ENCODE assay signal across 8 cellular contexts in genomic region chr22:21001601-21002325, GRCh38. TPM values are rescaled to one million over a fixed set of nuclear protein-coding genes. Genes with fewer than 3 reads are reported as not detected.
DNase-seq lines count a peak whose midpoint lies in the region; ATAC-seq, FAIRE-seq and TF ChIP-seq lines count a peak whose summit lies in the region.

THAP7 (minus strand) TSS chr22:21002118; CDS start chr22:21001911, 207 bp downstream.

- H3K36me3 ChIP-seq in parathyroid adenoma (ENCODE audit: control insufficient read depth, insufficient read depth, low read length) (no peaks in the 10 kb centered on the region), tibial artery (peaks cover 0 to 34% (median 31%) of the 10 kb centered on the region in 3 donors)

- H3K36me3 Mint-ChIP-seq in activated naive CD8-positive, alpha-beta T cell treated with anti-CD3 and anti-CD28 coated beads, Interleukin-2, amount 50 U/mL, for 24 hours (ENCODE audit: low read depth): peaks cover 11% of the 10 kb centered on the region

- peak within 1 kb of the TSS; percentile 98 for H3K4me3 Mint-ChIP-seq in activated naive CD8-positive, alpha-beta T cell treated with anti-CD3 and anti-CD28 coated beads, Interleukin-2, amount 50 U/mL, for 24 hours

- TF ChIP-seq POLR2A in GM12892 (IDR thresholded peaks at IDR 0.05; ENCODE audit: low read depth, low read length): peak; percentile 90; the same call in 1 of the 2 replicates

- H3K9me3 ChIP-seq in parathyroid adenoma (ENCODE audit: control insufficient read depth, low read length) (no peaks in the 10 kb centered on the region), tibial artery (no peaks in the 10 kb centered on the region)

- no peaks in the 10 kb centered on the region for H3K27me3 Mint-ChIP-seq in activated naive CD8-positive, alpha-beta T cell treated with anti-CD3 and anti-CD28 coated beads, Interleukin-2, amount 50 U/mL, for 24 hours

- H3K79me2 ChIP-seq in parathyroid adenoma: no peaks in the 10 kb centered on the region

- H3K4me1 ChIP-seq in parathyroid adenoma: peaks cover 7% of the 10 kb centered on the region
- peaks cover 10 to 37% (median 32%) of the 10 kb centered on the region in 4 donors for H3K4me1 ChIP-seq in tibial artery

- H3K4me2 ChIP-seq in parathyroid adenoma (ENCODE audit: low read length): peak within 1 kb of the TSS; percentile 84

- FAIRE-seq in GM12892 (lab: Jason Lieb, UNC): peak; percentile 100

- TF ChIP-seq CTCF in parathyroid adenoma (IDR thresholded peaks at IDR 0.05): no peak
- TF ChIP-seq CTCF in tibial artery (IDR thresholded peaks at IDR 0.05): no peak

- DNase-seq in GM12892 (ENCODE audit: insufficient read length) (peak; percentile 97), NCI-H1436 (lab: John Stamatoyannopoulos, UW) (peak; percentile 92), SW480 (ENCODE audit: low spot score) (peak; percentile 93), Right ventricle myocardium superior (peak; percentile 99), tibial artery (peak; percentile 98)
- peak; percentile 98 for DNase-seq in activated naive CD8-positive, alpha-beta T cell treated with anti-CD3 and anti-CD28 coated beads, Interleukin-2, amount 50 U/mL, for 24 hours

- H3K27ac Mint-ChIP-seq in activated naive CD8-positive, alpha-beta T cell treated with anti-CD3 and anti-CD28 coated beads, Interleukin-2, amount 50 U/mL, for 24 hours: peak within 1 kb of the TSS; percentile 100

- intact Hi-C loops in Right ventricle myocardium superior (cut with DNase I) (no loop called here), tibial artery (cut with DNase I; ENCODE audit: low total_unique reads) (no loop called here)

- peak within 1 kb of the TSS; percentile 84 for H2AFZ ChIP-seq in parathyroid adenoma

- H3K9ac ChIP-seq in parathyroid adenoma: peak within 1 kb of the TSS; percentile 28

- H3K27ac ChIP-seq in parathyroid adenoma (peak within 1 kb of the TSS; percentile 97), tibial artery (peak within 1 kb of the TSS; percentile 97)

- peaks cover 27% of the 10 kb centered on the region for H3K4me1 Mint-ChIP-seq in activated naive CD8-positive, alpha-beta T cell treated with anti-CD3 and anti-CD28 coated beads, Interleukin-2, amount 50 U/mL, for 24 hours

- ATAC-seq in HG02840 (IDR thresholded peaks at IDR 0.05; ENCODE audit: low FRiP score, unreplicated experiment) (peak; percentile 89), Right ventricle myocardium superior (ENCODE audit: poor library complexity) (peak; percentile 97)
- peak; percentile 91 for ATAC-seq in activated naive CD8-positive, alpha-beta T cell treated with anti-CD3 and anti-CD28 coated beads, Interleukin-2, amount 50 U/mL, for 24 hours

- H3K27me3 ChIP-seq in parathyroid adenoma (ENCODE audit: control insufficient read depth, insufficient read depth, low read length) (no peaks in the 10 kb centered on the region), tibial artery (no peaks in the 10 kb centered on the region)

- no peaks in the 10 kb centered on the region for H3K9me3 Mint-ChIP-seq in activated naive CD8-positive, alpha-beta T cell treated with anti-CD3 and anti-CD28 coated beads, Interleukin-2, amount 50 U/mL, for 24 hours

- H3K4me3 ChIP-seq in parathyroid adenoma (ENCODE audit: low read depth, low read length) (peak within 1 kb of the TSS; percentile 96), tibial artery (peak within 1 kb of the TSS; percentile 71 to 74)

RNA-seq across cellular contexts. Expression of gene THAP7, which starts in this region (rescaled TPM):
- polyA plus RNA-seq in GM12892 (2012; ENCODE audit: missing spikeins): 7.8 TPM
- total RNA-seq in Right ventricle myocardium superior: 19.4 TPM

Comparison
In these comparisons a context has a peak if more than half of its experiments do, and no peak if none do; other contexts are left out.
1. Peak in every context shown above with its lines: DNase-seq, ATAC-seq, H3K4me3 ChIP-seq and H3K27ac ChIP-seq.